7 cellular contexts compared by ENCODE assay signal in genomic region chr20:10917826-10918225, GRCh38.
"Had no signal": no experiment of that assay in that cellular context is flagged by ENCODE, and none has a peak within 500 bp of the region (broad histone marks: within the 10 kb centered on the region; RNA-seq: fewer than 3 reads in every experiment).

No MANE protein-coding gene starts in this region.

- H3K27ac Mint-ChIP-seq: HFFc6, IgD-negative memory B cell had no signal

- DNase-seq: GM23248, GOT3, H7, HFFc6, KBM-7 had no signal

- ATAC-seq: HCT116 had no signal

- H3K4me1 Mint-ChIP-seq: IgD-negative memory B cell had no signal

- H3K27me3 Mint-ChIP-seq: IgD-negative memory B cell had no signal

- H3K4me3 Mint-ChIP-seq: HFFc6, IgD-negative memory B cell had no signal
